In the genomic region with DNA sequence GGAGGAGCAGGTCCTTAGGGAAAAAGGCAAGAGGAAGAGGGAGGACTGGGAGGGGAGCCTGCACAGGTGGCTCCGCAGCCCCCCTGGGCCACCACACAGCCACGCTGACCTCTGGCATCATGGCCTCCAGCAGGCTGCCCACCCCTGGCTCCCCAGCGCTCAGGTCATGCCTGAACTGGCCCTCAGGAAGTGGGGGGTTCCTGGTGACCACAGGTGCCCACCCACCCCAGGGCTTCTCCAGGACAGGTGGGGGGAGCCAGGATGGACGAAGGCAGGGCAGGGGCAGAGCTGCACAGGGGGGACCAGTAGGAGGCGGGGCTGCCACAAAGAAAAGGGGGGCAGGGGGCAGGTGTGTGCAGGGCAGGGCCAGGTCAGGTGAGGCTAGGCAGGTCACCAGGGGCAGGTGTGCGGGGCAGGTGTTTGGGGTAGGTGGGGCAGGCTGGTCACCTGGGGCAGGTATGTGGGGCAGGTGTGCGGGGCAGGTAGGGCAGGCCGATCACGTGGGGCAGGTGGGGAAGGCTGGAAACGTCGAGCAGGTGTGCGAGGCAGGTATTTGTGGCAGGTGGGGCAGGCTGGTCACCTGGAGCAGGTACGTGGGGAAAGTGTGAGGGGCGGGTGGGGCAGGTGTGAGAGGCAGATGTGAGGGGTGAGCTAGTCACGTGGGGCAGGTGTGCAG, we compare ENCODE assay signal across 8 cellular contexts. TPM values are rescaled to one million over a fixed set of nuclear protein-coding genes. Genes with fewer than 3 reads are reported as not detected.
DNase-seq lines count a peak whose midpoint lies in the region; ATAC-seq and TF ChIP-seq lines count a peak whose summit lies in the region.

No MANE protein-coding gene starts in this region.

- peaks cover 14% of the 10 kb centered on the region; the same call in 1 of the 2 replicates for H3K4me1 ChIP-seq in H9 (ENCODE audit: insufficient read depth, low read length)
- H3K4me1 ChIP-seq in lower lobe of right lung: peaks cover 38% of the 10 kb centered on the region

- no peak overlapping the region for H2AFZ ChIP-seq in H9 (ENCODE audit: low read length)

- no peaks in the 10 kb centered on the region; the same call in 1 of the 2 replicates for H3K27me3 Mint-ChIP-seq in H9 (ENCODE audit: low read depth)

- no peak overlapping the region for H3K4ac ChIP-seq in H9 (ENCODE audit: low read depth, low read length)

- H3K9me3 ChIP-seq in H9 (ENCODE audit: control insufficient read depth, low read depth, low read length) (no peaks in the 10 kb centered on the region), lower lobe of right lung (no peaks in the 10 kb centered on the region)

- no peaks in the 10 kb centered on the region for H3K23me2 ChIP-seq in H9 (ENCODE audit: insufficient read length, low read depth, low read length, poor library complexity, severe bottlenecking)

- no peak overlapping the region for H3K27ac Mint-ChIP-seq in H9
- peak overlapping the region; percentile 81 to 95 for H3K27ac Mint-ChIP-seq in activated naive CD4-positive, alpha-beta T cell treated with anti-CD3 and anti-CD28 coated beads, Interleukin-2, amount 50 U/mL, for 72 hours

- H3K18ac ChIP-seq in H9 (ENCODE audit: insufficient read length, low read depth, low read length): peak overlapping the region; percentile 16

- no peak for ATAC-seq in activated naive CD4-positive, alpha-beta T cell treated with anti-CD3 and anti-CD28 coated beads, Interleukin-2, amount 50 U/mL, for 72 hours
- ATAC-seq in lower lobe of right lung (no peak), HG02678 (IDR thresholded peaks at IDR 0.05; ENCODE audit: unreplicated experiment) (no peak), left lobe of liver (no peak)

- no peak overlapping the region for H3K14ac ChIP-seq in H9 (ENCODE audit: insufficient read depth, low read length)

- no peaks in the 10 kb centered on the region for H4K20me1 ChIP-seq in H9 (ENCODE audit: control insufficient read depth, insufficient read depth, insufficient read length)

- H3K36me3 ChIP-seq in lower lobe of right lung: peaks cover 17% of the 10 kb centered on the region

- peaks cover 12 to 23% (median 17%) of the 10 kb centered on the region in 3 experiments for H3K36me3 Mint-ChIP-seq in H9 (ENCODE audit: insufficient read depth in 1 of 3, low read depth in 3 of 3)
- peaks cover 7 to 11% of the 10 kb centered on the region in 2 donors for H3K36me3 Mint-ChIP-seq in activated naive CD4-positive, alpha-beta T cell treated with anti-CD3 and anti-CD28 coated beads, Interleukin-2, amount 50 U/mL, for 72 hours

- H3K27me3 ChIP-seq in H9 (ENCODE audit: insufficient read depth, low read length) (no peaks in the 10 kb centered on the region), lower lobe of right lung (ENCODE audit: low read depth) (no peaks in the 10 kb centered on the region)

- no peak overlapping the region for H4K91ac ChIP-seq in H9 (ENCODE audit: insufficient read length, low read depth, low read length)

- H3T11ph ChIP-seq in H9 (ENCODE audit: low read length): no peak overlapping the region

- peak overlapping the region; percentile 97 for H3K27ac ChIP-seq in 22Rv1
- H3K27ac ChIP-seq in H9 (ENCODE audit: insufficient read length, low read depth, low read length): no peak overlapping the region
- H3K27ac ChIP-seq in lower lobe of right lung: peak overlapping the region; percentile 100

- peak overlapping the region; percentile 76 to 80 for H3K4me3 Mint-ChIP-seq in H9

- DNase-seq in H9 (no peak), lower lobe of right lung (peak; percentile 69), NCI-H2171 (lab: John Stamatoyannopoulos, UW) (no peak), left lobe of liver (ENCODE audit: low spot score) (no peak), CD1c-positive myeloid dendritic cell (ENCODE audit: extremely low spot score) (no peak)
- no peak for DNase-seq in activated naive CD4-positive, alpha-beta T cell treated with anti-CD3 and anti-CD28 coated beads, Interleukin-2, amount 50 U/mL, for 72 hours (ENCODE audit: low spot score in 2 of 2)

- no peak overlapping the region for H4K8ac ChIP-seq in H9 (replicated peaks; ENCODE audit: insufficient read length, low read depth, low read length)

- no peak overlapping the region for H2BK5ac ChIP-seq in H9 (ENCODE audit: insufficient read length, low read length)

- H3K79me2 ChIP-seq in H9 (ENCODE audit: insufficient read depth, low read length): peaks cover 13% of the 10 kb centered on the region; the same call in 1 of the 2 replicates

- H2BK20ac ChIP-seq in H9 (ENCODE audit: low read depth, low read length, poor library complexity, severe bottlenecking): no peak overlapping the region

- intact Hi-C loops in lower lobe of right lung (cut with DNase I): no loop called here

- no peak overlapping the region for H2BK120ac ChIP-seq in H9 (ENCODE audit: low read depth, low read length, poor library complexity, severe bottlenecking)

- H3K4me1 Mint-ChIP-seq in H9: peaks cover 40 to 41% of the 10 kb centered on the region in 2 experiments

- no peak for TF ChIP-seq CTCF in 22Rv1 (IDR thresholded peaks at IDR 0.05)
- TF ChIP-seq CTCF in H9 (conservative IDR thresholded peaks at IDR 0.05): no peak
- no peak for TF ChIP-seq CTCF in lower lobe of right lung (IDR thresholded peaks at IDR 0.05)

- H3K79me1 ChIP-seq in H9 (ENCODE audit: insufficient read depth, low read depth, low read length, poor library complexity, severe bottlenecking): peaks cover 3% of the 10 kb centered on the region

- no peak overlapping the region for H2AK5ac ChIP-seq in H9 (ENCODE audit: insufficient read length, low read length)

- H2BK15ac ChIP-seq in H9 (ENCODE audit: low read depth, low read length): no peak overlapping the region

- no peak overlapping the region for H3K9ac ChIP-seq in H9 (ENCODE audit: extremely low read depth, insufficient read length, low read length)

- peak overlapping the region; percentile 81 for H3K4me3 ChIP-seq in lower lobe of right lung

- no peak overlapping the region for H3K56ac ChIP-seq in H9 (ENCODE audit: insufficient read length, low read depth, low read length)

- no peaks in the 10 kb centered on the region; a peak in 2 of 5 replicates for H3K9me3 Mint-ChIP-seq in H9
- H3K9me3 Mint-ChIP-seq in activated naive CD4-positive, alpha-beta T cell treated with anti-CD3 and anti-CD28 coated beads, Interleukin-2, amount 50 U/mL, for 72 hours: no peaks in the 10 kb centered on the region

- H3K23ac ChIP-seq in H9 (ENCODE audit: insufficient read length, low read depth, low read length): no peak overlapping the region

- peak overlapping the region; percentile 24 for H3K4me2 ChIP-seq in H9 (ENCODE audit: insufficient read depth, insufficient read length, low read length)

- H4K5ac ChIP-seq in H9 (ENCODE audit: insufficient read length, low read depth, low read length): no peak overlapping the region

- WGBS in H9 (ENCODE audit: extremely low coverage, insufficient read length, low lambda C conversion rate): no CpG with 5 or more reads among the region's 15 CpGs

- H2BK12ac ChIP-seq in H9 (ENCODE audit: insufficient read length, low read depth, low read length): no peak overlapping the region

RNA-seq across cellular contexts. Expression of gene DEAF1, which starts 1.0 kb away (rescaled TPM):
- total RNA-seq in H9 (2021) (67.3 and 68.6 TPM in 2 replicates), lower lobe of right lung (32.0 TPM), left lobe of liver (14.8 TPM)
- total RNA-seq in activated naive CD4-positive, alpha-beta T cell treated with anti-CD3 and anti-CD28 coated beads, Interleukin-2, amount 50 U/mL, for 72 hours: 10 to 100 TPM; 50.9 to 63.5 TPM

RNA-seq across cellular contexts. Expression of gene TMEM80, which starts 1.6 kb away (rescaled TPM):
- total RNA-seq in H9 (2021) (15.3 and 23.6 TPM in 2 replicates), lower lobe of right lung (33.9 TPM), left lobe of liver (16.8 TPM)
- total RNA-seq in activated naive CD4-positive, alpha-beta T cell treated with anti-CD3 and anti-CD28 coated beads, Interleukin-2, amount 50 U/mL, for 72 hours: 10 to 100 TPM in 1 of 2 donors, 1 to 10 TPM in 1; 5.2 to 11.3 TPM

RNA-seq across cellular contexts. Expression of gene EPS8L2, which starts 12.0 kb away (rescaled TPM):
- 92.8 and 101 TPM in 2 replicates for total RNA-seq in H9 (2021)
- total RNA-seq in activated naive CD4-positive, alpha-beta T cell treated with anti-CD3 and anti-CD28 coated beads, Interleukin-2, amount 50 U/mL, for 72 hours: 10 to 100 TPM in 1 of 2 donors, 1 to 10 TPM in 1; 2.4 to 34.1 TPM
- total RNA-seq in lower lobe of right lung: 156 TPM
- 190 TPM for total RNA-seq in left lobe of liver

RNA-seq across cellular contexts. Expression of gene TALDO1, which starts 53.2 kb away (rescaled TPM):
- total RNA-seq in H9 (2021): 268 and 300 TPM in 2 replicates
- total RNA-seq in activated naive CD4-positive, alpha-beta T cell treated with anti-CD3 and anti-CD28 coated beads, Interleukin-2, amount 50 U/mL, for 72 hours: 100 to 1,000 TPM; 226 to 328 TPM
- 218 TPM for total RNA-seq in lower lobe of right lung
- 147 TPM for total RNA-seq in left lobe of liver

RNA-seq across cellular contexts. Expression of gene DRD4, which starts 57.0 kb away (rescaled TPM):
- total RNA-seq in H9 (2021) (6.2 and 6.8 TPM in 2 replicates), lower lobe of right lung (1.3 TPM), left lobe of liver (0.68 TPM)
- total RNA-seq in activated naive CD4-positive, alpha-beta T cell treated with anti-CD3 and anti-CD28 coated beads, Interleukin-2, amount 50 U/mL, for 72 hours: 1 to 10 TPM in 1 of 2 donors, under 1 TPM in 1; 0.60 to 5.6 TPM

Comparison
In these comparisons a context has a peak if more than half of its experiments do, and no peak if none do; other contexts are left out.
1. H3K27ac Mint-ChIP-seq: peak in activated naive CD4-positive, alpha-beta T cell treated with anti-CD3 and anti-CD28 coated beads, Interleukin-2, amount 50 U/mL, for 72 hours (2 of 2); none in H9 (0 of 3).